Comparison of ENCODE assay signal across 13 cellular contexts in the genomic region with DNA sequence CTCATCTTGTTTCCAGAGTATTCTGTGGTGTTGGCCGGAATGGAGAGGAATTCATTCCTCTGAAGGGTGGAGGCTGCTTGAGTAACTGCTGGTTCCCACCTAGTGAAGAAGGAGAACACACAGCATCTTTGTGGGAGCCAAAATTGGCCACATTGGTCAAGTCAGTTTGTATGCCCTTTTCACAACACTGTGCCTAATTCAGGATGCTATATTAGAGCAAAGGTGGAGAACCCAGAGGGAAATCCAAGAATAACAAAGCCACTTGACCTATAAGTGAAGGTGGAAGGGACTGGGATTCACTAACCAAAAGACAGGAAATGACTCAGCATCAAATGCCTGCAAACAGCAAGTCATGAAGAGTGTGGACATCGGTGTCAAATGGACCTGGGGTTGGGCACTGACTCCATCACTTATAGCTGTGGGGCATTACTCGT. TPM values are rescaled to one million over a fixed set of nuclear protein-coding genes. Genes with fewer than 3 reads are reported as not detected.
A peak's percentile ranks its signal among the peaks of the same experiment; 100 is the strongest.
DNase-seq lines count a peak whose midpoint lies in the region; ATAC-seq and TF ChIP-seq lines count a peak whose summit lies in the region.
"Had no signal": no experiment of that assay in that cellular context is flagged by ENCODE, and none has a peak within 500 bp of the region (broad histone marks: within the 10 kb centered on the region; RNA-seq: fewer than 3 reads in every experiment).

No MANE protein-coding gene starts in this region.

- peaks cover 29% of the 10 kb centered on the region for H3F3A ChIP-seq in PC-9 (ENCODE audit: insufficient read depth, low read depth)

- peak; percentile 85 for DNase-seq in EL
- DNase-seq in PC-9: peak; percentile 46 to 66
- peak; percentile 79 for DNase-seq in epithelial cell of esophagus (ENCODE audit: low read depth)
- DNase-seq in sciatic nerve (ENCODE audit: low spot score): no peak
- no peak for DNase-seq in D341Med (ENCODE audit: low spot score)
- no peak for DNase-seq in ovary
- DNase-seq: amygdala; NCI-H2171 treated with DMSO at 0.1 percent for 48 hours; stimulated activated CD4-positive, alpha-beta T cell treated with anti-CD3 and anti-CD28 coated beads, Interleukin-12 subunit alpha, Interleukin-12 subunit beta, amount 100 ng/mL, for 4 hours had no signal

- H2AFZ ChIP-seq in PC-9: no peak overlapping the region

- no peak for TF ChIP-seq CTCF in PC-9 (conservative IDR thresholded peaks at IDR 0.05)
- no peak for TF ChIP-seq CTCF in epithelial cell of esophagus (IDR thresholded peaks at IDR 0.05; ENCODE audit: insufficient read depth, low read depth, low read length, missing control alignments)
- no peak for TF ChIP-seq CTCF in ovary (IDR thresholded peaks at IDR 0.05)

- H3K27ac ChIP-seq in PC-9 (peak overlapping the region; percentile 87), ovary (no peak overlapping the region)
- H3K27ac ChIP-seq: KMS-11 had no signal

- CTCF ChIA-PET in PC-9 (lab: Charles Lee): no interaction called here

- no peaks in the 10 kb centered on the region for H3K9me2 ChIP-seq in PC-9 (ENCODE audit: insufficient read depth)

- ATAC-seq in sciatic nerve (peak; percentile 89), GM19351 (IDR thresholded peaks at IDR 0.05; ENCODE audit: unreplicated experiment) (no peak)
- ATAC-seq in activated CD4-positive, CD25-positive, alpha-beta regulatory T cell treated with anti-CD3 and anti-CD28 coated beads, Interleukin-2, amount 50 U/mL, for 24 hours: no peak

- H3K27me3 ChIP-seq in PC-9 (ENCODE audit: insufficient read depth, low read depth) (no peaks in the 10 kb centered on the region), ovary (no peaks in the 10 kb centered on the region)

- TF ChIP-seq POLR2A in ovary (IDR thresholded peaks at IDR 0.05): no peak

- TF ChIP-seq EP300 in ovary (IDR thresholded peaks at IDR 0.05): no peak

- H3K4me3 ChIP-seq in PC-9: no peak overlapping the region
- no peak overlapping the region for H3K4me3 ChIP-seq in epithelial cell of esophagus (ENCODE audit: low read length)
- no peak overlapping the region for H3K4me3 ChIP-seq in ovary

- H3K9me3 ChIP-seq in PC-9 (ENCODE audit: insufficient read depth, low read depth) (peaks cover 30% of the 10 kb centered on the region), ovary (no peaks in the 10 kb centered on the region)

- WGBS in ovary, 3 donors: 73 to 85% (median 79%) methylated on average over 3 of the region's 3 CpGs

- H3K4me1 ChIP-seq in PC-9 (replicated peaks; ENCODE audit: insufficient read depth): peaks cover 39% of the 10 kb centered on the region
- no peaks in the 10 kb centered on the region for H3K4me1 ChIP-seq in ovary (ENCODE audit: insufficient read depth)

- intact Hi-C loops in PC-9 (cut with micrococcal nuclease; ENCODE audit: unreplicated experiment): no loop called here
- intact Hi-C loops in sciatic nerve (cut with DNase I): no loop called here
- intact Hi-C loops in ovary (cut with DNase I): no loop called here

- H4K20me1 ChIP-seq in PC-9 (ENCODE audit: insufficient read depth): no peaks in the 10 kb centered on the region

- BruUV-seq in PC-9 (replicated peaks; lab: Mats Ljungman, UMichigan): no TSS peak

- POLR2A ChIA-PET in PC-9 (lab: Charles Lee; ENCODE audit: unreplicated experiment): interaction anchor here (0.6 kb wide), 1 partner anchor 14 kb away, joined by 7 read pairs; no protein-coding TSS in a partner anchor

- H3K36me3 ChIP-seq in PC-9 (ENCODE audit: low read depth) (no peaks in the 10 kb centered on the region; the same call in 1 of the 2 replicates), ovary (no peaks in the 10 kb centered on the region)

- no peaks in the 10 kb centered on the region for H3K79me2 ChIP-seq in PC-9 (ENCODE audit: low read depth)

- H3K4me2 ChIP-seq in PC-9: peak overlapping the region; percentile 29
- H3K4me2 ChIP-seq: KMS-11 had no signal

RNA-seq across cellular contexts. Expression of gene MLPH, which starts 27.3 kb away (rescaled TPM):
- 237 and 283 TPM in 2 replicates for total RNA-seq in PC-9 (2021)
- 25.5 TPM for total RNA-seq in sciatic nerve
- total RNA-seq in ovary: 10 to 100 TPM in 6 of 7 donors, 1 to 10 TPM in 1; 7.8 to 67.5 (median 30.7) TPM
- polyA plus RNA-seq in ovary: 10 to 100 TPM in 1 of 2 donors, 1 to 10 TPM in 1; 9.0 to 23.3 TPM
- polyA plus RNA-seq: neural cell had no signal

RNA-seq across cellular contexts. Expression of gene COL6A3, which starts 45.8 kb away (rescaled TPM):
- total RNA-seq in PC-9 (2021) (0.57 and 0.75 TPM in 2 replicates), sciatic nerve (198 TPM), ovary (100 to 1,000 TPM; 113 to 520 (median 431) TPM)
- 100 to 1,000 TPM; 105 to 356 TPM for polyA plus RNA-seq in ovary

Comparison
In these comparisons a context has a peak if more than half of its experiments do, and no peak if none do; other contexts are left out.
1. DNase-seq: peak in EL (single experiment), PC-9 (2 of 2) and epithelial cell of esophagus (single experiment); none in sciatic nerve (single experiment), D341Med (single experiment) and ovary (0 of 5).
2. RNA of gene COL6A3, which starts 45.8 kb away (total RNA-seq): 113 to 520 TPM in ovary and 198 TPM in sciatic nerve (single experiment); 0.57 to 0.75 TPM in PC-9; every median in the first group is over 10 times any median in the second.